25 cellular contexts compared by ENCODE assay signal in genomic region chr1:97540346-97540888, GRCh38.
"Had no signal": no experiment of that assay in that cellular context is flagged by ENCODE, and none has a peak within 500 bp of the region (broad histone marks: within the 10 kb centered on the region; RNA-seq: fewer than 3 reads in every experiment).

No MANE protein-coding gene starts in this region.

- H3K9me3 ChIP-seq: ovary, psoas muscle, stomach, thoracic aorta, thyroid gland, tibial nerve, upper lobe of left lung, vagina had no signal

- DNase-seq: natural killer cell; occipital lobe; ovary; posterior cingulate gyrus; psoas muscle; right cardiac atrium; small intestine; stimulated activated CD4-positive, alpha-beta T cell treated with anti-CD3 and anti-CD28 coated beads, Interleukin-15, amount 100 ng/mL, for 24 hours; stimulated activated CD4-positive, alpha-beta T cell treated with anti-CD3 and anti-CD28 coated beads, Interleukin-2, amount 100 ng/mL, for 24 hours; stimulated activated CD4-positive, alpha-beta T cell treated with anti-CD3 and anti-CD28 coated beads, Interleukin-2, amount 100 ng/mL, for 48 hours; stimulated activated CD4-positive, alpha-beta T cell treated with anti-CD3 and anti-CD28 coated beads, Interleukin-4, amount 100 ng/mL, for 24 hours; stimulated activated naive B cell treated with anti-CD40 and anti-IgM and Interleukin-4, amounts not matched to agents 10 μg/mL and 1 μg/mL and 100 μg/mL, for 72 hours; stimulated activated naive CD4-positive, alpha-beta T cell treated with Interleukin-2 at 50 U/mL for 16 hours; stomach; thyroid gland; trophoblast cell; upper lobe of left lung had no signal

- H3K4me3 ChIP-seq: neural progenitor cell, ovary, psoas muscle, stomach, thoracic aorta, thyroid gland, tibial nerve, upper lobe of left lung, vagina had no signal

- H3K4me1 ChIP-seq: parathyroid adenoma, psoas muscle, stomach, thyroid gland, tibial nerve, upper lobe of left lung, vagina had no signal

- H3K27ac ChIP-seq: neural progenitor cell, ovary, parathyroid adenoma, psoas muscle, stomach, thoracic aorta, thyroid gland, tibial nerve, upper lobe of left lung, vagina had no signal

- H3K36me3 ChIP-seq: neural progenitor cell, ovary, thoracic aorta, thyroid gland, vagina had no signal

- FAIRE-seq: small intestine, urothelium cell line had no signal

- H3K4me2 ChIP-seq: neural progenitor cell had no signal

- H3K9ac ChIP-seq: neural progenitor cell, parathyroid adenoma had no signal

- ATAC-seq: natural killer cell; psoas muscle; right cardiac atrium; sciatic nerve; stimulated activated effector memory CD8-positive, alpha-beta T cell treated with anti-CD3 and anti-CD28 coated beads, Interleukin-12 subunit alpha, Interleukin-12 subunit beta, amount 100 ng/mL, for 72 hours; stimulated activated naive B cell treated with anti-CD40 and anti-IgM and Interleukin-4, amounts not matched to agents 10 μg/mL and 1 μg/mL and 100 μg/mL, for 72 hours had no signal

- H3K27me3 ChIP-seq: neural progenitor cell, ovary, stomach, thyroid gland, tibial nerve, upper lobe of left lung, vagina had no signal

- H2AFZ ChIP-seq: neural progenitor cell, parathyroid adenoma had no signal

- H3K79me2 ChIP-seq: parathyroid adenoma had no signal
